Comparison of ENCODE assay signal across 3 cellular contexts in the genomic region with DNA sequence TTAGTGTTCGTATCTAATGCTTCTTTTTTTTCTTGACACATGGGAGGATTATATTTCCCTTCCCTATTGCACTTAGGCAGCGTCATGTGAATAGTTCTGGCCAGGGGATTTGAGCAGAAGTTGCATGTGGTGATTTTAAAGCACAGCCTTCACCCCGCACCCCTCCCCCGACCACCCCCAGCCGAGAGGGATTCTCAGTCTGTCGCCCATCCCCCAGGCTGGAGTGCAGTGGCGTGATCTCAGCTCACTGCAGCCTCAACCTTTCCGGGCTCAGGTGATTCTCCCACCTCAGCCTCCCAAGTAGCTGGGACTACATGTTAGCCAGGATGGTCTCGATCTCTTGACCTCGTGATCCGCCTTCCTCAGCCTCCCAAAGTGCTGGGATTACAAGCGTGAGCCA. TPM values are rescaled to one million over a fixed set of nuclear protein-coding genes. Genes with fewer than 3 reads are reported as not detected.
"Had no signal": no experiment of that assay in that cellular context is flagged by ENCODE, and none has a peak within 500 bp of the region (broad histone marks: within the 10 kb centered on the region; RNA-seq: fewer than 3 reads in every experiment).

No MANE protein-coding gene starts in this region.

RNA-seq across cellular contexts. Expression of a gene that starts 20.1 kb away (rescaled TPM):
- total RNA-seq: osteocyte, pulmonary artery endothelial cell, smooth muscle cell had no signal
- polyA plus RNA-seq: smooth muscle cell had no signal
